8 cellular contexts compared by ENCODE assay signal in the genomic region with DNA sequence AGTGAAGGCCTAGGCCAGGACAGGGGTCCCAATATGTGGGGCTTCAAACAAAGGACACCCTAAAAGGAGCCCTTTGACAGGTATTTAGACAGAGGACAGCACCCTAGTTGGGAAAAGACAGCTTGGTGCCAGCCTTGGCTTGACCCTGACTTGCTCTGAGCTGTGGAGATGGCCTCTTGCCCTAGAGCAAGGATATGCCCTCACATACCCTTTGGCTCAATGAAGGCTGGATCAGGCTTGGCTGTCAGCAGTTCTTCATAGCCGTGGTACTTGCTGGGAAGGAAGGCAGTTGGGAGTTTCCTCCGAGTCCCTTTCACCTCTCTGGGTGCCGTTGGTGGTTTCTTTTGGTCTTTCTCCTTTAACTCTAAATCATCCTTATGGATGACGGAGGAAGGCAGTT.
"Had no signal": no experiment of that assay in that cellular context is flagged by ENCODE, and none has a peak within 500 bp of the region (broad histone marks: within the 10 kb centered on the region; RNA-seq: fewer than 3 reads in every experiment).

No MANE protein-coding gene starts in this region.

- H3K9me3 ChIP-seq: HAP-1 had no signal

- ATAC-seq: HCT116, HepG2 had no signal

- DNase-seq: GM23248, GOT3, H7, HFFc6 had no signal

- H3K27ac ChIP-seq: GM23248, HL-60 had no signal

- H3K4me1 ChIP-seq: HAP-1 had no signal

- H3K4me3 ChIP-seq: GM23248, HAP-1 had no signal
